ENCODE assay signal across 8 cellular contexts in the genomic region with DNA sequence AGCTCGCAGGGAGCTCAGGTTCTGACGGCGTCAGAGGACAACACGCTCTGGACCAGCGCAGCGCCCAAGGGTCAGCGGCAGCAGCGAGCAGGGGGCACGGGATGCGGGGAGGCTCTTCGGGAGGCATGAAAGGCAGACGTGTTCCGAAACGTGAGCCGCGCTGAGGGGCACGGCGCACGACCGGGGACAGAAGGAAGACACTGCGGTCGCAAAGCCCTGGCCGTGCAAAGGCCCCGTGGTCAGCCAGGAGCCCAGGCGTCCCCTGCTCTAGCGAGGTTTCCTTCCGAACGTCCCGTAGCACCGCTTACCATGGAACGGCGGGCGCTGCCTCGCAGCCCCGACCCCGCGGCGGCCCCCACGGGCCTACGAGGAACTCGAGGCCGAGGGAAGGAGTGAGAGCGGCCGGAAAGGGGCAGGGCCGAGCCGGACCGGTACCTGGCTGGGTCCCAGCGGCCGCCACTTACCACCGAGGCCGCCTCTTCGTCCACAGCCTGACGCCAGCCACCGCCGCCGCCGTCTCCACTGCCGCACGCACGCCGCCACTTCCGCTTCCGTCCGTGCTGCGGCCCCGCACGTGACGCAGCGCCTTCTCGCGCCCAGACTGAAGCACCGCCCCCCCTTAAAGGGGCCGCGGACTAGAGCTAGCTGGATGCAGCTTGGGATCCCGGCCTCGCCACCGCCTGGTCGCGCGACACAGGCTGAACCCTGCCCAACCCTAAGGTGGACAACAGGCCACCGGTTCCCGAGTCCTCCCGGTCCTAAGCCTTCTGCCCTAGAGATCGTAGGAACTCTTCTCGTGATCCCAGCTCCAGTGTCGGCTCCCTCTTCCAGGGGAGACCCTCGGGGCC. TPM values are rescaled to one million over a fixed set of nuclear protein-coding genes. Genes with fewer than 3 reads are reported as not detected.
DNase-seq lines count a peak whose midpoint lies in the region; ATAC-seq, FAIRE-seq and TF ChIP-seq lines count a peak whose summit lies in the region.

No MANE protein-coding gene starts in this region.

- H3K9me3 Mint-ChIP-seq in T-helper 1 cell treated with Interleukin-12 subunit alpha and Interleukin-12 subunit beta and Interleukin-4 antibody, amounts not matched to agents 30 μg/mL and 1 μg/mL, for 36 hours = no peaks in the 10 kb centered on the region

- peak overlapping the region; percentile 99 for H3K4me3 Mint-ChIP-seq in T-helper 1 cell treated with Interleukin-12 subunit alpha and Interleukin-12 subunit beta and Interleukin-4 antibody, amounts not matched to agents 30 μg/mL and 1 μg/mL, for 36 hours

- peaks cover 18% of the 10 kb centered on the region for H3K36me3 Mint-ChIP-seq in T-helper 1 cell treated with Interleukin-12 subunit alpha and Interleukin-12 subunit beta and Interleukin-4 antibody, amounts not matched to agents 30 μg/mL and 1 μg/mL, for 36 hours (ENCODE audit: low read depth)

- intact Hi-C loops in psoas muscle (cut with DNase I) (no loop called here), uterus (cut with DNase I; ENCODE audit: low total_unique reads) (no loop called here)

- H3K4me3 ChIP-seq in right atrium auricular region = peak overlapping the region; percentile 80 to 98
- peak overlapping the region; percentile 97 for H3K4me3 ChIP-seq in psoas muscle
- peak overlapping the region; percentile 93 to 96 for H3K4me3 ChIP-seq in uterus

- ATAC-seq in HG02763 (IDR thresholded peaks at IDR 0.05; ENCODE audit: unreplicated experiment) = peak; percentile 89
- peak; percentile 96 to 98 (median 97) for ATAC-seq in psoas muscle

- FAIRE-seq in GM12891 (lab: Jason Lieb, UNC) = peak; percentile 100

- H3K27ac ChIP-seq in right atrium auricular region (peak overlapping the region; percentile 95 to 96), psoas muscle (peak overlapping the region; percentile 100), uterus (peak overlapping the region; percentile 89 to 92)

- TF ChIP-seq CTCF in right atrium auricular region (IDR thresholded peaks at IDR 0.05) = peak in 1 of 2 donors; percentile 27
- TF ChIP-seq CTCF in psoas muscle (IDR thresholded peaks at IDR 0.05) = peak; percentile 4
- peak in 1 of 4 experiments; percentile 41 for TF ChIP-seq CTCF in uterus (IDR thresholded peaks at IDR 0.05)

- TF ChIP-seq POLR2A in GM12891 (IDR thresholded peaks at IDR 0.05; ENCODE audit: low read depth, low read length) (peak; percentile 68), uterus (IDR thresholded peaks at IDR 0.05) (peak; percentile 56 to 91)

- H3K4me1 ChIP-seq in right atrium auricular region = peaks cover 0 to 57% of the 10 kb centered on the region in 2 donors
- H3K4me1 ChIP-seq in psoas muscle = peaks cover 36% of the 10 kb centered on the region
- peaks cover 10 to 36% of the 10 kb centered on the region in 2 donors for H3K4me1 ChIP-seq in uterus

- 0 to 1% (median 0%) methylated on average over 64 to 87 of the region's 87 CpGs for WGBS in psoas muscle, 3 donors

- H3K27me3 ChIP-seq in right atrium auricular region (no peaks in the 10 kb centered on the region), psoas muscle (ENCODE audit: insufficient read depth in 3 of 3, low read length in 2 of 3) (no peaks in the 10 kb centered on the region), uterus (no peaks in the 10 kb centered on the region)

- peaks cover 17% of the 10 kb centered on the region for H3K4me1 Mint-ChIP-seq in T-helper 1 cell treated with Interleukin-12 subunit alpha and Interleukin-12 subunit beta and Interleukin-4 antibody, amounts not matched to agents 30 μg/mL and 1 μg/mL, for 36 hours (ENCODE audit: low read depth)

- no peaks in the 10 kb centered on the region for H3K9me3 ChIP-seq in right atrium auricular region
- no peaks in the 10 kb centered on the region for H3K9me3 ChIP-seq in psoas muscle
- no peaks in the 10 kb centered on the region for H3K9me3 ChIP-seq in uterus

- DNase-seq in GM12891 (ENCODE audit: insufficient read length, low spot score) = peak; percentile 94
- peak; percentile 49 for DNase-seq in NCI-H1436 treated with DMSO at 0.1 percent for 48 hours (lab: John Stamatoyannopoulos, UW)
- DNase-seq in amygdala (lab: John Stamatoyannopoulos, UW) = peak in 55 of 56 donors; percentile 50 to 96 (median 84)
- peak; percentile 93 for DNase-seq in right atrium auricular region (ENCODE audit: low spot score)
- peak; percentile 93 to 96 for DNase-seq in psoas muscle
- DNase-seq in uterus = peak; percentile 86 to 88

- H3K27ac Mint-ChIP-seq in T-helper 1 cell treated with Interleukin-12 subunit alpha and Interleukin-12 subunit beta and Interleukin-4 antibody, amounts not matched to agents 30 μg/mL and 1 μg/mL, for 36 hours = peak overlapping the region; percentile 97

- H3K36me3 ChIP-seq in right atrium auricular region (peaks cover 9% of the 10 kb centered on the region), psoas muscle (ENCODE audit: insufficient read depth in 1 of 2, low read depth in 1 of 2) (peaks cover 0 to 12% of the 10 kb centered on the region in 2 donors), uterus (no peaks in the 10 kb centered on the region)

- no peaks in the 10 kb centered on the region for H3K27me3 Mint-ChIP-seq in T-helper 1 cell treated with Interleukin-12 subunit alpha and Interleukin-12 subunit beta and Interleukin-4 antibody, amounts not matched to agents 30 μg/mL and 1 μg/mL, for 36 hours (ENCODE audit: low read depth)

TF ChIP-seq in GM12891, 5 proteins besides CTCF, POLR2A, EP300 and RAD21:
- TF ChIP-seq POLR2AphosphoS5 (IDR thresholded peaks at IDR 0.05; ENCODE audit: low read depth, low read length) = peak; percentile 86
- TF ChIP-seq SPI1 (IDR thresholded peaks at IDR 0.05; ENCODE audit: low read depth, low read length) = peak; percentile 79
- TF ChIP-seq POU2F2 (IDR thresholded peaks at IDR 0.05; ENCODE audit: low read depth, low read length) = peak; percentile 70; the same call in 1 of the 2 replicates
- TF ChIP-seq PAX5 (IDR thresholded peaks at IDR 0.05; ENCODE audit: insufficient read depth, low read length, severe bottlenecking) = no peak
- TF ChIP-seq TAF1 (IDR thresholded peaks at IDR 0.05; ENCODE audit: low read depth, low read length) = peak; percentile 59; the same call in 1 of the 2 replicates

RNA-seq across cellular contexts. Expression of gene ABHD17A, which starts 9.4 kb away (rescaled TPM):
- 35.6 TPM for polyA plus RNA-seq in GM12891 (2012; ENCODE audit: low read depth, missing spikeins)
- total RNA-seq in right atrium auricular region = 10 to 100 TPM; 92.6 to 99.5 TPM
- total RNA-seq in psoas muscle = 10 to 100 TPM; 38.5 to 54.2 (median 42.3) TPM
- polyA plus RNA-seq in psoas muscle = 10 to 100 TPM; 35.5 to 58.9 (median 47.6) TPM
- total RNA-seq in uterus = 100 to 1,000 TPM in 1 of 4 donors, 10 to 100 TPM in 3; 33.8 to 142 (median 63.7) TPM

RNA-seq across cellular contexts. Expression of gene KLF16, which starts 12.5 kb away (rescaled TPM):
- 9.1 TPM for polyA plus RNA-seq in GM12891 (2012; ENCODE audit: low read depth, missing spikeins)
- 1 to 10 TPM; 4.4 to 5.6 TPM for total RNA-seq in right atrium auricular region
- total RNA-seq in psoas muscle = 10 to 100 TPM in 1 of 4 donors, 1 to 10 TPM in 3; 3.0 to 11.1 (median 4.3) TPM
- 10 to 100 TPM in 1 of 3 donors, 1 to 10 TPM in 2; 2.2 to 13.0 (median 3.1) TPM for polyA plus RNA-seq in psoas muscle
- total RNA-seq in uterus = 10 to 100 TPM in 1 of 4 donors, 1 to 10 TPM in 1, under 1 TPM in 1, not detected in 1; 0.26 to 17.7 (median 3.9) TPM

RNA-seq across cellular contexts. Expression of gene REXO1, which starts 27.6 kb away (rescaled TPM):
- polyA plus RNA-seq in GM12891 (2012; ENCODE audit: low read depth, missing spikeins) = 19.7 TPM
- total RNA-seq in right atrium auricular region = 10 to 100 TPM in 1 of 2 donors, 1 to 10 TPM in 1; 9.6 to 12.1 TPM
- total RNA-seq in psoas muscle = 10 to 100 TPM; 13.5 to 35.2 (median 22.3) TPM
- 10 to 100 TPM; 16.5 to 26.9 (median 20.3) TPM for polyA plus RNA-seq in psoas muscle
- total RNA-seq in uterus = 10 to 100 TPM in 2 of 4 donors, 1 to 10 TPM in 2; 1.5 to 67.4 (median 25.1) TPM

RNA-seq across cellular contexts. Expression of gene ADAT3, which starts 29.3 kb away (rescaled TPM):
- polyA plus RNA-seq in GM12891 (2012; ENCODE audit: low read depth, missing spikeins) = 3.9 TPM
- 1 to 10 TPM; 1.7 to 4.0 TPM for total RNA-seq in right atrium auricular region
- total RNA-seq in psoas muscle = 1 to 10 TPM; 1.4 to 2.2 (median 1.7) TPM
- 1 to 10 TPM; 2.4 to 7.2 (median 3.6) TPM for polyA plus RNA-seq in psoas muscle
- 1 to 10 TPM; 1.0 to 5.5 (median 2.8) TPM for total RNA-seq in uterus

RNA-seq across cellular contexts. Expression of gene SCAMP4, which starts 29.3 kb away (rescaled TPM):
- polyA plus RNA-seq in GM12891 (2012; ENCODE audit: low read depth, missing spikeins) = 22.1 TPM
- 10 to 100 TPM; 35.0 to 42.1 TPM for total RNA-seq in right atrium auricular region
- total RNA-seq in psoas muscle = 10 to 100 TPM; 13.4 to 16.3 (median 15.1) TPM
- polyA plus RNA-seq in psoas muscle = 10 to 100 TPM in 2 of 3 donors, 1 to 10 TPM in 1; 9.5 to 17.5 (median 15.5) TPM
- total RNA-seq in uterus = 10 to 100 TPM in 3 of 4 donors, 1 to 10 TPM in 1; 9.5 to 68.9 (median 28.0) TPM

Comparison
In these comparisons a context has a peak if more than half of its experiments do, and no peak if none do; other contexts are left out.
1. Peak in every context shown above with its lines: DNase-seq, ATAC-seq, H3K4me3 ChIP-seq and H3K27ac ChIP-seq.